Comparison of ENCODE assay signal across 13 cellular contexts in genomic region chr17:77478899-77479298, GRCh38.
DNase-seq lines count a peak whose midpoint lies in the region; ATAC-seq and TF ChIP-seq lines count a peak whose summit lies in the region.
"Had no signal": no experiment of that assay in that cellular context is flagged by ENCODE, and none has a peak within 500 bp of the region (broad histone marks: within the 10 kb centered on the region; RNA-seq: fewer than 3 reads in every experiment).

No MANE protein-coding gene starts in this region.

- ATAC-seq in GM18517 (IDR thresholded peaks at IDR 0.05; ENCODE audit: unreplicated experiment) (no peak), GM18520 (IDR thresholded peaks at IDR 0.05; ENCODE audit: unreplicated experiment) (no peak), GM19463 (IDR thresholded peaks at IDR 0.05; ENCODE audit: unreplicated experiment) (no peak)
- ATAC-seq: activated CD8-positive, alpha-beta memory T cell treated with anti-CD3 and anti-CD28 coated beads, Interleukin-2, amount 10 ng/mL, durations not matched to agents 7 days and 5 days had no signal

- H3K4me1 ChIP-seq in CD4-positive, alpha-beta memory T cell (ENCODE audit: insufficient read depth, low read length), result peaks cover 99% of the 10 kb centered on the region
- peaks cover 39% of the 10 kb centered on the region for H3K4me1 ChIP-seq in HUES64 (ENCODE audit: insufficient read depth, low read length)
- H3K4me1 ChIP-seq in breast epithelium, result peaks cover 43 to 51% of the 10 kb centered on the region in 2 donors

- H3K36me3 Mint-ChIP-seq in CD4-positive, alpha-beta memory T cell, result peaks cover 23 to 42% of the 10 kb centered on the region in 2 donors
- H3K36me3 Mint-ChIP-seq in nephron progenitor cell (ENCODE audit: low read depth), result peaks cover 5% of the 10 kb centered on the region

- H3K4me3 Mint-ChIP-seq in CD4-positive, alpha-beta memory T cell, result peak overlapping the region in 3 of 8 donors; percentile 7 to 27 (median 11)
- H3K4me3 Mint-ChIP-seq in nephron progenitor cell, result peak overlapping the region; percentile 65
- H3K4me3 Mint-ChIP-seq: activated CD8-positive, alpha-beta memory T cell treated with anti-CD3 and anti-CD28 coated beads, Interleukin-2, amount 10 ng/mL, durations not matched to agents 7 days and 5 days had no signal

- H3K4me3 ChIP-seq in CD4-positive, alpha-beta memory T cell (ENCODE audit: low read length in 2 of 2), result no peak overlapping the region
- H3K4me3 ChIP-seq in HUES64 (ENCODE audit: low read length) (no peak overlapping the region), breast epithelium (no peak overlapping the region)
- H3K4me3 ChIP-seq: right lobe of liver, SK-N-MC had no signal

- TF ChIP-seq CTCF in breast epithelium (IDR thresholded peaks at IDR 0.05) (no peak), nephron progenitor cell (IDR thresholded peaks at IDR 0.05) (no peak)

- no peak overlapping the region for H3K27ac ChIP-seq in CD4-positive, alpha-beta memory T cell (ENCODE audit: low read depth, low read length)
- H3K27ac ChIP-seq in HUES64 (ENCODE audit: low read depth, low read length) (peak overlapping the region; percentile 83), breast epithelium (peak overlapping the region; percentile 55 to 82)
- H3K27ac ChIP-seq: KMS-11 had no signal

- no peaks in the 10 kb centered on the region for H3K27me3 ChIP-seq in CD4-positive, alpha-beta memory T cell (ENCODE audit: insufficient read depth, low read length)
- H3K27me3 ChIP-seq in HUES64 (ENCODE audit: insufficient read depth, low read length) (no peaks in the 10 kb centered on the region), breast epithelium (no peaks in the 10 kb centered on the region)
- H3K27me3 ChIP-seq: right lobe of liver had no signal

- H3K9ac ChIP-seq in HUES64 (ENCODE audit: low read depth, low read length), result peak overlapping the region; percentile 36; the same call in 1 of the 2 replicates
- H3K9ac ChIP-seq: KMS-11 had no signal

- CTCF ChIA-PET in CD4-positive, alpha-beta memory T cell (lab: Charles Lee; ENCODE audit: partially characterized antibody), result interaction anchor here (0.9 to 1.2 kb wide), 2 partner anchors 11 to 20 kb away, joined by 3 read pairs; no protein-coding TSS in a partner anchor

- intact Hi-C loops in CD4-positive, alpha-beta memory T cell (cut with micrococcal nuclease), result no loop called here
- intact Hi-C loops in breast epithelium (cut with DNase I; ENCODE audit: low total_unique reads), result no loop called here

- no peaks in the 10 kb centered on the region for H3K9me3 ChIP-seq in CD4-positive, alpha-beta memory T cell (ENCODE audit: control insufficient read depth in 1 of 2, low read length in 2 of 2)
- H3K9me3 ChIP-seq in HUES64 (ENCODE audit: insufficient read depth, low read depth, low read length), result no peaks in the 10 kb centered on the region
- no peaks in the 10 kb centered on the region for H3K9me3 ChIP-seq in breast epithelium
- H3K9me3 ChIP-seq: right lobe of liver had no signal

- peaks cover 41 to 66% (median 54%) of the 10 kb centered on the region in 4 donors for H3K4me1 Mint-ChIP-seq in CD4-positive, alpha-beta memory T cell
- peaks cover 71% of the 10 kb centered on the region for H3K4me1 Mint-ChIP-seq in nephron progenitor cell

- no peaks in the 10 kb centered on the region for H3K9me3 Mint-ChIP-seq in CD4-positive, alpha-beta memory T cell
- no peaks in the 10 kb centered on the region for H3K9me3 Mint-ChIP-seq in nephron progenitor cell

- H3K36me3 ChIP-seq in CD4-positive, alpha-beta memory T cell (ENCODE audit: insufficient read depth, low read length), result peaks cover 49% of the 10 kb centered on the region
- H3K36me3 ChIP-seq in HUES64 (ENCODE audit: insufficient read depth, low read length) (peaks cover 22% of the 10 kb centered on the region), breast epithelium (peaks cover 4% of the 10 kb centered on the region)

- 80% methylated on average over 11 of the region's 11 CpGs for WGBS in HUES64

- H3K27ac Mint-ChIP-seq in CD4-positive, alpha-beta memory T cell, result peak overlapping the region; percentile 70 to 93 (median 80)
- H3K27ac Mint-ChIP-seq in nephron progenitor cell, result peak overlapping the region; percentile 94
- H3K27ac Mint-ChIP-seq: activated CD8-positive, alpha-beta memory T cell treated with anti-CD3 and anti-CD28 coated beads, Interleukin-2, amount 10 ng/mL, durations not matched to agents 7 days and 5 days had no signal

- no peaks in the 10 kb centered on the region for H3K27me3 Mint-ChIP-seq in CD4-positive, alpha-beta memory T cell
- H3K27me3 Mint-ChIP-seq in nephron progenitor cell (ENCODE audit: low read depth, poor library complexity), result no peaks in the 10 kb centered on the region
- H3K27me3 Mint-ChIP-seq: activated CD8-positive, alpha-beta memory T cell treated with anti-CD3 and anti-CD28 coated beads, Interleukin-2, amount 10 ng/mL, durations not matched to agents 7 days and 5 days had no signal

- POLR2A ChIA-PET in CD4-positive, alpha-beta memory T cell (lab: Charles Lee; ENCODE audit: partially characterized antibody), result interaction anchor here (1.2 to 9.8 kb wide), 4 partner anchors 18 to 49 kb away, joined by 3 to 221 read pairs (median 80); no protein-coding TSS in a partner anchor

- no peak for DNase-seq in CD4-positive, alpha-beta memory T cell
- no peak for DNase-seq in breast epithelium (ENCODE audit: low spot score in 2 of 2)
- DNase-seq in nephron progenitor cell, result no peak
- DNase-seq in HCEC 1CT, result no peak
- DNase-seq: activated CD8-positive, alpha-beta memory T cell treated with anti-CD3 and anti-CD28 coated beads, Interleukin-2, amount 10 ng/mL, durations not matched to agents 7 days and 5 days; caudate nucleus; right lobe of liver had no signal

- TF ChIP-seq POLR2A in breast epithelium (IDR thresholded peaks at IDR 0.05), result no peak
